In the genomic region with DNA sequence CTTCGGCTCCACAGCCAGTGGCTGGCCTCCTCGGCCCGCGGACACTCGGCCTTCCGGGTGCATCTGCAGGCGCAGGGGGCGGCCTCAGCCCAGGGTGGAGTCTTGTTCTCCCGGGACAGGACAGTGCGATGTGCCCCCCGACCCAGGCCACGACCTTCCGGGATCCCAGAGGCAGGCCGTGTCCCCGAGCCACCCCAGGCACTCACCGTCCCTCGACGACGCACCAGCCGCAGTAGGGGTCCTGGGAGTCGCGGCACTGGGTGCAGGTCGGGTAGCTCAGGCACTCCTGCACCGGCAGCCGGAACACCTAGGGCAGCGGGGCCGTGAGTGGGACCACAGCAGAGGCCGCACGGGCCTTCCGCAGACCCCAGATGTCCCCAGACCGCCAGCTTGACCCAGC, we compare ENCODE assay signal across 23 cellular contexts.
"Had no signal": no experiment of that assay in that cellular context is flagged by ENCODE, and none has a peak within 500 bp of the region (broad histone marks: within the 10 kb centered on the region; RNA-seq: fewer than 3 reads in every experiment).

No MANE protein-coding gene starts in this region.

- H3K9me3 ChIP-seq: colonic mucosa, gastrocnemius medialis, lower lobe of right lung, ovary, psoas muscle, spleen, thyroid gland had no signal

- H3K27me3 ChIP-seq: colonic mucosa, gastrocnemius medialis, ovary, thyroid gland had no signal

- H3K36me3 ChIP-seq: gastrocnemius medialis, ovary had no signal

- H3K4me3 ChIP-seq: colonic mucosa, gastrocnemius medialis, lower lobe of right lung, ovary, psoas muscle, skin epidermis, spleen, thyroid gland had no signal

- DNase-seq: colonic mucosa; effector CD8-positive, alpha-beta T cell; endodermal cell; foreskin fibroblast; gastrocnemius medialis; head of caudate nucleus; left ventricle myocardium superior; lower lobe of right lung; naive thymus-derived CD8-positive, alpha-beta T cell; nephron progenitor cell; occipital lobe; ovary; posterior cingulate gyrus; psoas muscle; right cardiac atrium; spleen; stimulated activated CD4-positive, alpha-beta T cell treated with anti-CD3 and anti-CD28 coated beads, Interleukin-4, amount 100 ng/mL, for 4 hours; stimulated activated naive B cell treated with anti-CD40 and anti-IgM and Interleukin-4, amounts not matched to agents 10 μg/mL and 1 μg/mL and 100 μg/mL, for 72 hours; thyroid gland; trophoblast cell had no signal

- H3K27ac ChIP-seq: colonic mucosa, epithelial cell of prostate, gastrocnemius medialis, lower lobe of right lung, ovary, psoas muscle, thyroid gland had no signal

- ATAC-seq: esophagus mucosa; gastrocnemius medialis; left ventricle myocardium superior; lower lobe of right lung; naive thymus-derived CD8-positive, alpha-beta T cell; psoas muscle; right cardiac atrium; stimulated activated naive B cell treated with anti-CD40 and anti-IgM and Interleukin-4, amounts not matched to agents 10 μg/mL and 1 μg/mL and 100 μg/mL, for 72 hours had no signal

- H3K4me1 ChIP-seq: gastrocnemius medialis, psoas muscle had no signal
